In the genomic region with DNA sequence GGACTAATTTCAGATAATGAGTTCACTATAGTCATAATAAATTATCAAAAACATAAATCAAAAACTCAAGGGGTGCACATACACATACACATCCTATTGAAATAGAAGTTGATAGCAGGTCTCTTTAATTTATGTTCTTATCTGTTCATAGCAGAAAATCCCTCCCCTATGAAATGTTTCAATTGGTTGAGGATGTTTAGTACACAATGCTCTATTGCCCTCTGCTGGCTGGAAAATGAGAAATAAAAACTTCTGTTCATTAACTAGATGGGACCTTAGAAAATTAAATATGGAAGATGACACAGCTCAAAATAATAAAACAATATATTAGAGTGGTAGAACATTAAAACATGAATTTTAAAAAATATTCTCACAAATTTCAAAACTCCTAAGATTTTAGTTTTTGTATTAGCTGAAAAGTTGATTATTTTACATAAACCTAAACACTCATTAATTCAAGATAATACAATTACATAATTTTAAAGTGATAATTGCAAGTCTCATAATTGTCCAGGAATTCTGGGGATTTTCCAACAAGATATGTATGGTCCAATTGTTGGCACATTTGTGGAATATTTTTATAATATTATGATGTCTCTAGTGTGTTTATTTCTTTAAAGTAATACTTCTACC, we compare ENCODE assay signal across 9 cellular contexts.
DNase-seq lines count a peak whose midpoint lies in the region; ATAC-seq and TF ChIP-seq lines count a peak whose summit lies in the region.
"Had no signal": no experiment of that assay in that cellular context is flagged by ENCODE, and none has a peak within 500 bp of the region (broad histone marks: within the 10 kb centered on the region; RNA-seq: fewer than 3 reads in every experiment).

No MANE protein-coding gene starts in this region.

- no peaks in the 10 kb centered on the region for H3K27me3 ChIP-seq in DND-41 (ENCODE audit: insufficient read depth, low read length, poor library complexity)
- H3K27me3 ChIP-seq in adrenal gland, result no peaks in the 10 kb centered on the region

- TF ChIP-seq CTCF in DND-41 (IDR thresholded peaks at IDR 0.05; ENCODE audit: borderline replicate concordance, extremely low read depth, low read length, poor library complexity, severe bottlenecking) (peak; percentile 54), adrenal gland (IDR thresholded peaks at IDR 0.05) (peak; percentile 50 to 82 (median 76))

- H3K27ac ChIP-seq in DND-41 (ENCODE audit: low read length) (no peak overlapping the region), adrenal gland (no peak overlapping the region)

- no peak overlapping the region for H3K4me2 ChIP-seq in DND-41 (ENCODE audit: insufficient read depth, low read length)

- H4K20me1 ChIP-seq in DND-41 (ENCODE audit: insufficient read depth, low read length), result no peaks in the 10 kb centered on the region

- no peak for TF ChIP-seq POLR2A in adrenal gland (IDR thresholded peaks at IDR 0.05)

- H3K9ac ChIP-seq in DND-41 (ENCODE audit: low read depth, low read length), result no peak overlapping the region

- no peaks in the 10 kb centered on the region for H3K9me3 ChIP-seq in DND-41 (ENCODE audit: insufficient read depth, low read length, severe bottlenecking)
- H3K9me3 ChIP-seq in adrenal gland (replicated peaks in 1 of 3), result peaks cover 0 to 5% (median 0%) of the 10 kb centered on the region in 3 donors

- no peaks in the 10 kb centered on the region for H3K36me3 ChIP-seq in DND-41 (ENCODE audit: insufficient read depth, low read length)
- H3K36me3 ChIP-seq in adrenal gland (replicated peaks in 1 of 2), result no peaks in the 10 kb centered on the region

- no peak for DNase-seq in DND-41
- DNase-seq in H4 (ENCODE audit: low spot score), result peak; percentile 37
- peak; percentile 62 for DNase-seq in NCI-H2081 treated with DMSO at 0.1 percent for 48 hours (lab: John Stamatoyannopoulos, UW)
- peak in 2 of 7 donors; percentile 27 to 33 for DNase-seq in adrenal gland
- peak; percentile 63 for DNase-seq in kidney glomerular epithelial cell (lab: John Stamatoyannopoulos, UW)
- no peak for DNase-seq in GM19240 (ENCODE audit: insufficient read length, low spot score)
- DNase-seq in OCI-M2 (lab: John Stamatoyannopoulos, UW; ENCODE audit: unreplicated experiment), result no peak
- DNase-seq: left cardiac atrium had no signal

- H2AFZ ChIP-seq in DND-41 (ENCODE audit: low read depth, low read length), result no peak overlapping the region

- H3K4me1 ChIP-seq in DND-41 (ENCODE audit: insufficient read depth, low read length) (no peaks in the 10 kb centered on the region), adrenal gland (replicated peaks in 1 of 2) (no peaks in the 10 kb centered on the region)

- intact Hi-C loops in adrenal gland (cut with DNase I), result loop anchor here (5.0 kb wide), 1 partner anchor 371 kb away; no protein-coding TSS in a partner anchor

- no peak overlapping the region for H3K4me3 ChIP-seq in DND-41 (ENCODE audit: low read depth in 1 of 2, low read length in 2 of 2)
- H3K4me3 ChIP-seq in adrenal gland, result no peak overlapping the region

- H3K79me2 ChIP-seq in DND-41 (ENCODE audit: insufficient read depth, low read length), result no peaks in the 10 kb centered on the region

- ATAC-seq in DND-41 (ENCODE audit: insufficient read depth, low read depth) (0 out of 3 replicates have a peak, but pooled peaks have one; percentile 33), GM21423 (IDR thresholded peaks at IDR 0.05; ENCODE audit: unreplicated experiment) (no peak)

Comparison
In these comparisons a context has a peak if more than half of its experiments do, and no peak if none do; other contexts are left out.
1. DNase-seq: peak in H4 (single experiment), NCI-H2081 treated with DMSO at 0.1 percent for 48 hours (single experiment) and kidney glomerular epithelial cell (single experiment); none in DND-41 (single experiment), GM19240 (single experiment) and OCI-M2 (single experiment).